Comparison of ENCODE assay signal across 1 cellular context in genomic region chr7:74094224-74095095, GRCh38.
TF ChIP-seq lines count a peak whose summit lies in the region.

No MANE protein-coding gene starts in this region.

TF ChIP-seq in WTC11, 78 proteins besides CTCF, POLR2A, EP300 and RAD21 (continued from another document):
- TF ChIP-seq PREB (CRISPR knock-in tag; IDR thresholded peaks at IDR 0.05; ENCODE audit: borderline replicate concordance) (no peak), ZNF121 (CRISPR knock-in tag; IDR thresholded peaks at IDR 0.05) (no peak), ERG (CRISPR knock-in tag; IDR thresholded peaks at IDR 0.05) (no peak), MYBL2 (CRISPR knock-in tag; IDR thresholded peaks at IDR 0.05) (0 out of 2 replicates have a peak, but pooled peaks have one; percentile 25), GTF2I (CRISPR knock-in tag; conservative IDR thresholded peaks at IDR 0.05) (no peak), ZBTB21 (CRISPR knock-in tag; IDR thresholded peaks at IDR 0.05; ENCODE audit: borderline replicate concordance) (no peak), CREB1 (CRISPR knock-in tag; IDR thresholded peaks at IDR 0.05) (no peak), USF2 (CRISPR knock-in tag; IDR thresholded peaks at IDR 0.05) (no peak)
